Comparison of ENCODE assay signal across 1 cellular context in the genomic region with DNA sequence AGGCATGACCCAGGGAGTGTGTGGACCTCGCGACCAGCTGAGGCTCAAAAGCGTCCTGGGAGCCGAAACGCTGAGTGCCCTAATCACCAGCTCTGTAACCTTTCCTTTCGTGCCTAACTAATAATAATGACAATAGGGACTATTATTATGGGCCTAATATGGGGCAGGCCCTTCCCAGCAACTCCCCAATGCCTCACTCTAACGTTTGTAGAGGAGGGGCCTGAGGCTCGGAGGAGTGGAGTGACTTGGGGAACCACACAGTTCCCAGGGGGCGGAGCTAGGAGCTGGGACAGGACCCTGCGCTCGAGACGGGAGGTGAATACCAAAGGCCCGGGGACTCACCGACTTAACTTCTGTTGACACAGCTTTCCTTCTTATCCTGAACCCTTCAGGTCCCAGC.
TF ChIP-seq lines count a peak whose summit lies in the region.

No MANE protein-coding gene starts in this region.

TF ChIP-seq in A549, 52 proteins besides CTCF, POLR2A, EP300 and RAD21 (continued from another document):
- TF ChIP-seq ESRRA (IDR thresholded peaks at IDR 0.05; ENCODE audit: borderline replicate concordance, low read length) = no peak
